Comparison of ENCODE assay signal across 8 cellular contexts in genomic region chr1:151346082-151346768, GRCh38. TPM values are rescaled to one million over a fixed set of nuclear protein-coding genes. Genes with fewer than 3 reads are reported as not detected.
DNase-seq lines count a peak whose midpoint lies in the region; ATAC-seq and TF ChIP-seq lines count a peak whose summit lies in the region.

No MANE protein-coding gene starts in this region.

- TF ChIP-seq POLR2A in NB4 (IDR thresholded peaks at IDR 0.05; ENCODE audit: extremely low read depth, insufficient read length) = no peak

- peak overlapping the region; percentile 98 to 99 (median 99) for H3K27ac Mint-ChIP-seq in naive thymus-derived CD8-positive, alpha-beta T cell

- POLR2A ChIA-PET in naive thymus-derived CD8-positive, alpha-beta T cell (lab: Charles Lee) = interaction anchor here (0.7 to 1.6 kb wide), 6 partner anchors 19 to 66 kb away, joined by 3 to 9 read pairs (median 4); partner anchors contain the start of genes PI4KB, PSMB4 and ZNF687
- POLR2A ChIA-PET in HEK293T (lab: Yijun Ruan, JAX) = interaction anchor here (0.7 to 2.2 kb wide), 4 partner anchors 22 to 63 kb away, joined by 3 to 9 read pairs (median 4); partner anchors contain the start of gene SELENBP1

- peaks cover 15 to 42% (median 39%) of the 10 kb centered on the region in 4 donors for H3K4me1 Mint-ChIP-seq in naive thymus-derived CD8-positive, alpha-beta T cell

- no peaks in the 10 kb centered on the region for H3K9me3 Mint-ChIP-seq in naive thymus-derived CD8-positive, alpha-beta T cell

- DNase-seq in AG09309 (ENCODE audit: low read depth) (no peak), NB4 (ENCODE audit: low read depth) (peak; percentile 33), colonic mucosa (no peak), HEK293T (ENCODE audit: extremely low spot score) (no peak), amygdala (lab: John Stamatoyannopoulos, UW) (no peak)
- peak in 1 of 10 donors; percentile 5 for DNase-seq in naive thymus-derived CD8-positive, alpha-beta T cell
- DNase-seq in activated CD4-positive, CD25-positive, alpha-beta regulatory T cell treated with anti-CD3 and anti-CD28 coated beads, Interleukin-2, amount 50 U/mL, for 72 hours = no peak

- peaks cover 5% of the 10 kb centered on the region for H3K4me1 ChIP-seq in colonic mucosa

- intact Hi-C loops in colonic mucosa (cut with DNase I) = no loop called here

- peak overlapping the region; percentile 91 to 99 (median 96) for H3K4me3 Mint-ChIP-seq in naive thymus-derived CD8-positive, alpha-beta T cell

- H3K4me3 ChIP-seq in AG09309 (ENCODE audit: control insufficient read depth, low read depth, low read length) (peak overlapping the region; percentile 87), NB4 (ENCODE audit: low read depth, low read length) (peak overlapping the region; percentile 90), colonic mucosa (peak overlapping the region; percentile 49)

- peak overlapping the region; percentile 84 to 87 for H3K9ac ChIP-seq in colonic mucosa (ENCODE audit: low read depth in 2 of 2, low read length in 2 of 2)

- H3K27ac ChIP-seq in colonic mucosa = peak overlapping the region; percentile 89

- H3K27me3 Mint-ChIP-seq in naive thymus-derived CD8-positive, alpha-beta T cell = no peaks in the 10 kb centered on the region

- no peaks in the 10 kb centered on the region for H3K27me3 ChIP-seq in colonic mucosa

- TF ChIP-seq CTCF in AG09309 (IDR thresholded peaks at IDR 0.05; ENCODE audit: control insufficient read depth, insufficient read depth, low read depth, low read length, missing control alignments) = no peak
- TF ChIP-seq CTCF in NB4 (IDR thresholded peaks at IDR 0.05; ENCODE audit: low read depth, low read length) = no peak
- TF ChIP-seq CTCF in colonic mucosa (IDR thresholded peaks at IDR 0.05) = no peak

- H3K9me3 ChIP-seq in colonic mucosa = no peaks in the 10 kb centered on the region

- no peak for ATAC-seq in naive thymus-derived CD8-positive, alpha-beta T cell
- no peak for ATAC-seq in HG02610 (IDR thresholded peaks at IDR 0.05; ENCODE audit: unreplicated experiment)

- H3K36me3 ChIP-seq in colonic mucosa = no peaks in the 10 kb centered on the region

- peaks cover 0 to 40% (median 4%) of the 10 kb centered on the region in 3 donors for H3K36me3 Mint-ChIP-seq in naive thymus-derived CD8-positive, alpha-beta T cell

- CTCF ChIA-PET in HEK293T (lab: Yijun Ruan, JAX) = no interaction called here

TF ChIP-seq in HEK293T, 16 proteins besides CTCF, POLR2A, EP300 and RAD21:
- no peak for TF ChIP-seq NFRKB (IDR thresholded peaks at IDR 0.05)
- TF ChIP-seq SP1 (IDR thresholded peaks at IDR 0.05) = no peak
- TF ChIP-seq FOXK2 (IDR thresholded peaks at IDR 0.05) = no peak
- no peak for TF ChIP-seq ZNF384 (IDR thresholded peaks at IDR 0.05)
- no peak for TF ChIP-seq LEF1 (IDR thresholded peaks at IDR 0.05; ENCODE audit: borderline replicate concordance)
- no peak for TF ChIP-seq FOXM1 (IDR thresholded peaks at IDR 0.05; ENCODE audit: borderline replicate concordance)
- no peak for TF ChIP-seq CTBP1 (IDR thresholded peaks at IDR 0.05; ENCODE audit: borderline replicate concordance)
- no peak for TF ChIP-seq HDGF (IDR thresholded peaks at IDR 0.05; ENCODE audit: borderline replicate concordance)
- no peak for TF ChIP-seq SUZ12 (IDR thresholded peaks at IDR 0.05)
- TF ChIP-seq, protein P1, sequence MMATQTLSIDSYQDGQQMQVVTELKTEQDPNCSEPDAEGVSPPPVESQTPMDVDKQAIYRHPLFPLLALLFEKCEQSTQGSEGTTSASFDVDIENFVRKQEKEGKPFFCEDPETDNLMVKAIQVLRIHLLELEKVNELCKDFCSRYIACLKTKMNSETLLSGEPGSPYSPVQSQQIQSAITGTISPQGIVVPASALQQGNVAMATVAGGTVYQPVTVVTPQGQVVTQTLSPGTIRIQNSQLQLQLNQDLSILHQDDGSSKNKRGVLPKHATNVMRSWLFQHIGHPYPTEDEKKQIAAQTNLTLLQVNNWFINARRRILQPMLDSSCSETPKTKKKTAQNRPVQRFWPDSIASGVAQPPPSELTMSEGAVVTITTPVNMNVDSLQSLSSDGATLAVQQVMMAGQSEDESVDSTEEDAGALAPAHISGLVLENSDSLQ (IDR thresholded peaks at IDR 0.05) = no peak
- no peak for TF ChIP-seq TARDBP (IDR thresholded peaks at IDR 0.05)
- TF ChIP-seq L3MBTL2 (conservative IDR thresholded peaks at IDR 0.05) = no peak
- TF ChIP-seq ELF4 (IDR thresholded peaks at IDR 0.05) = no peak
- TF ChIP-seq FOXA1 (IDR thresholded peaks at IDR 0.05) = no peak
- TF ChIP-seq BHLHE40 (IDR thresholded peaks at IDR 0.05; ENCODE audit: borderline replicate concordance) = no peak
- TF ChIP-seq ARNT (IDR thresholded peaks at IDR 0.05) = no peak

RNA-seq across cellular contexts. Expression of gene RFX5, which starts 0.8 kb away (rescaled TPM):
- 10 to 100 TPM; 28.6 to 44.1 TPM for total RNA-seq in colonic mucosa
- 10 to 100 TPM; 64.5 to 68.3 TPM for total RNA-seq in naive thymus-derived CD8-positive, alpha-beta T cell
- 10 to 100 TPM; 22.8 to 38.8 (median 23.9) TPM for polyA plus RNA-seq in naive thymus-derived CD8-positive, alpha-beta T cell

RNA-seq across cellular contexts. Expression of gene PI4KB, which starts 19.0 kb away (rescaled TPM):
- 10 to 100 TPM; 47.2 to 53.5 TPM for total RNA-seq in colonic mucosa
- total RNA-seq in naive thymus-derived CD8-positive, alpha-beta T cell = 10 to 100 TPM; 91.8 to 96.6 TPM
- 10 to 100 TPM; 42.4 to 63.3 (median 52.3) TPM for polyA plus RNA-seq in naive thymus-derived CD8-positive, alpha-beta T cell

RNA-seq across cellular contexts. Expression of gene SELENBP1, which starts 26.3 kb away (rescaled TPM):
- total RNA-seq in colonic mucosa = 100 to 1,000 TPM; 744 to 902 TPM
- not detected for total RNA-seq in naive thymus-derived CD8-positive, alpha-beta T cell
- polyA plus RNA-seq in naive thymus-derived CD8-positive, alpha-beta T cell = not detected

RNA-seq across cellular contexts. Expression of gene PSMB4, which starts 53.1 kb away (rescaled TPM):
- total RNA-seq in colonic mucosa = 100 to 1,000 TPM; 179 to 273 TPM
- 100 to 1,000 TPM; 224 to 230 TPM for total RNA-seq in naive thymus-derived CD8-positive, alpha-beta T cell
- polyA plus RNA-seq in naive thymus-derived CD8-positive, alpha-beta T cell = 10 to 100 TPM; 47.4 to 57.5 (median 57.3) TPM

Comparison
In these comparisons a context has a peak if more than half of its experiments do, and no peak if none do; other contexts are left out.
1. RNA of gene SELENBP1, which starts 26.3 kb away (total RNA-seq): 744 to 902 TPM in colonic mucosa; not detected in naive thymus-derived CD8-positive, alpha-beta T cell; every median in the first group is over 100 times any median in the second.
2. Peak in every context shown above with its lines, with median percentiles within 50 percentile points of each other: H3K4me3 ChIP-seq.